In the genomic region with DNA sequence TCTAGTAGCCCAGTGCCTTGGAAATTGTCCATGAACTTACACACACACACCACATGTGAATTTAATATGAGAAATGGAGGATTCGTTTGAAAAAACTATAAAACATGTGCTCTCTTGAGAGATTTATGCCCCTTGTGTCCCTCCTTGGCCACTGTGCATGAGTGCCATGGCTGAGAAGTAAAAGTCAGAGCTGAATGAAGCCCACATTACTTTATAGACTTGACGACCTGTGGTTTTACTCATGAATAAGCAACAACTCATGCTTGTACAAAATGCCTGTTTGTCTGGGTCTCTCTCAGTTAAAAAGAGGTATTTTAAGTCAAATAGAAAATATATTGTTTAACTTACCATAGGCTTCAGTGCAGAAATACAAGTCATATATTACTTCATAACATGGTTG, we compare ENCODE assay signal across 11 cellular contexts.
DNase-seq lines count a peak whose midpoint lies in the region; ATAC-seq lines count a peak whose summit lies in the region.
"Had no signal": no experiment of that assay in that cellular context is flagged by ENCODE, and none has a peak within 500 bp of the region (broad histone marks: within the 10 kb centered on the region; RNA-seq: fewer than 3 reads in every experiment).

No MANE protein-coding gene starts in this region.

- H3K27me3 Mint-ChIP-seq in stimulated activated memory B cell treated with anti-CD40 and anti-IgM and Interleukin-4, amounts not matched to agents 10 μg/mL and 1 μg/mL and 100 μg/mL, for 72 hours, result no peaks in the 10 kb centered on the region
- H3K27me3 Mint-ChIP-seq in activated T-cell treated with anti-CD3 and anti-CD28 coated beads, Interleukin-2, amount 50 U/mL, for 24 hours, result no peaks in the 10 kb centered on the region

- ATAC-seq in GM19025 (IDR thresholded peaks at IDR 0.05; ENCODE audit: low read depth, unreplicated experiment), result peak; percentile 70
- ATAC-seq in HG02623 (IDR thresholded peaks at IDR 0.05; ENCODE audit: unreplicated experiment), result peak; percentile 88
- peak; percentile 97 for ATAC-seq in HG03571 (IDR thresholded peaks at IDR 0.05; ENCODE audit: unreplicated experiment)
- ATAC-seq in stimulated activated memory B cell treated with anti-CD40 and anti-IgM and Interleukin-4, amounts not matched to agents 10 μg/mL and 1 μg/mL and 100 μg/mL, for 72 hours, result peak; percentile 70
- ATAC-seq: activated T-cell treated with anti-CD3 and anti-CD28 coated beads, Interleukin-2, amount 50 U/mL, for 4 hours; left colon had no signal

- DNase-seq in activated T-cell treated with anti-CD3 and anti-CD28 coated beads, Interleukin-2, amount 50 U/mL, for 24 hours, result no peak
- DNase-seq in RKO (ENCODE audit: low spot score), result no peak
- DNase-seq in activated CD4-positive, alpha-beta T cell treated with anti-CD3 and anti-CD28 coated beads, Interleukin-2, amount 50 U/mL, for 1 hour, result no peak
- DNase-seq: activated T-cell treated with anti-CD3 and anti-CD28 coated beads, Interleukin-2, amount 50 U/mL, for 4 hours; left colon; NCI-H1105 treated with DMSO at 0.1 percent for 48 hours; substantia nigra had no signal

- peaks cover 26% of the 10 kb centered on the region for H3K4me1 Mint-ChIP-seq in stimulated activated memory B cell treated with anti-CD40 and anti-IgM and Interleukin-4, amounts not matched to agents 10 μg/mL and 1 μg/mL and 100 μg/mL, for 72 hours
- H3K4me1 Mint-ChIP-seq in activated T-cell treated with anti-CD3 and anti-CD28 coated beads, Interleukin-2, amount 50 U/mL, for 24 hours (ENCODE audit: low read depth), result peaks cover 3% of the 10 kb centered on the region

- H3K4me3 Mint-ChIP-seq in stimulated activated memory B cell treated with anti-CD40 and anti-IgM and Interleukin-4, amounts not matched to agents 10 μg/mL and 1 μg/mL and 100 μg/mL, for 72 hours, result no peak overlapping the region
- H3K4me3 Mint-ChIP-seq in activated T-cell treated with anti-CD3 and anti-CD28 coated beads, Interleukin-2, amount 50 U/mL, for 24 hours, result no peak overlapping the region
- H3K4me3 Mint-ChIP-seq: activated T-cell treated with anti-CD3 and anti-CD28 coated beads, Interleukin-2, amount 50 U/mL, for 4 hours had no signal

- H3K9me3 Mint-ChIP-seq in stimulated activated memory B cell treated with anti-CD40 and anti-IgM and Interleukin-4, amounts not matched to agents 10 μg/mL and 1 μg/mL and 100 μg/mL, for 72 hours, result no peaks in the 10 kb centered on the region
- no peaks in the 10 kb centered on the region for H3K9me3 Mint-ChIP-seq in activated T-cell treated with anti-CD3 and anti-CD28 coated beads, Interleukin-2, amount 50 U/mL, for 24 hours
- H3K9me3 Mint-ChIP-seq: activated T-cell treated with anti-CD3 and anti-CD28 coated beads, Interleukin-2, amount 50 U/mL, for 4 hours had no signal

- no peak overlapping the region for H3K27ac Mint-ChIP-seq in stimulated activated memory B cell treated with anti-CD40 and anti-IgM and Interleukin-4, amounts not matched to agents 10 μg/mL and 1 μg/mL and 100 μg/mL, for 72 hours
- H3K27ac Mint-ChIP-seq in activated T-cell treated with anti-CD3 and anti-CD28 coated beads, Interleukin-2, amount 50 U/mL, for 24 hours, result no peak overlapping the region

- H3K36me3 Mint-ChIP-seq in stimulated activated memory B cell treated with anti-CD40 and anti-IgM and Interleukin-4, amounts not matched to agents 10 μg/mL and 1 μg/mL and 100 μg/mL, for 72 hours, result peaks cover 4% of the 10 kb centered on the region
- H3K36me3 Mint-ChIP-seq in activated T-cell treated with anti-CD3 and anti-CD28 coated beads, Interleukin-2, amount 50 U/mL, for 24 hours (ENCODE audit: low read depth), result peaks cover 3% of the 10 kb centered on the region
